In genomic region chr2:190261851-190262250, GRCh38 we compare ENCODE assay signal across 27 cellular contexts.
"Had no signal": no experiment of that assay in that cellular context is flagged by ENCODE, and none has a peak within 500 bp of the region (broad histone marks: within the 10 kb centered on the region; RNA-seq: fewer than 3 reads in every experiment).

No MANE protein-coding gene starts in this region.

- H3K4me1 ChIP-seq: breast epithelium, esophagus muscularis mucosa, foreskin keratinocyte, gastroesophageal sphincter had no signal

- H3K9me3 ChIP-seq: ascending aorta, breast epithelium, esophagus muscularis mucosa, gastroesophageal sphincter had no signal

- DNase-seq: activated CD4-positive, alpha-beta memory T cell treated with anti-CD3 and anti-CD28 coated beads for 36 hours; activated CD4-positive, alpha-beta T cell treated with anti-CD3 and anti-CD28 coated beads for 36 hours; activated CD4-positive, alpha-beta T cell treated with anti-CD3 and anti-CD28 coated beads, Interleukin-2, amount 10 ng/mL, durations not matched to agents 24 days and 14 days; activated CD4-positive, CD25-positive, alpha-beta regulatory T cell; activated CD4-positive, CD25-positive, alpha-beta regulatory T cell treated with anti-CD3 and anti-CD28 coated beads, Interleukin-2, amount 50 U/mL, for 72 hours; activated CD8-positive, alpha-beta memory T cell treated with anti-CD3 and anti-CD28 coated beads, Interleukin-2, amount 10 ng/mL, durations not matched to agents 7 days and 5 days; activated CD8-positive, alpha-beta memory T cell treated with anti-CD3 and anti-CD28 coated beads, Interleukin-2, amount 50 U/mL, for 4 hours; activated CD8-positive, alpha-beta T cell treated with anti-CD3 and anti-CD28 coated beads, Interleukin-2, amount 10 ng/mL, durations not matched to agents 7 days and 5 days; activated gamma-delta T cell; activated naive CD4-positive, alpha-beta T cell; activated naive CD4-positive, alpha-beta T cell treated with anti-CD3 and anti-CD28 coated beads, Interleukin-2, amount 10 ng/mL, durations not matched to agents 7 days and 5 days; activated naive CD8-positive, alpha-beta T cell treated with anti-CD3 and anti-CD28 coated beads, Interleukin-2, amount 10 ng/mL, durations not matched to agents 7 days and 5 days; activated T-cell treated with anti-CD3 and anti-CD28 coated beads, Interleukin-2, amount 50 U/mL, for 1 hour; activated T-cell treated with anti-CD3 and anti-CD28 coated beads, Interleukin-2, amount 50 U/mL, for 48 hours; dorsolateral prefrontal cortex; effector memory CD4-positive, alpha-beta T cell; endodermal cell; erythroblast; foreskin keratinocyte; T-helper 2 cell had no signal

- H3K27ac ChIP-seq: ascending aorta, breast epithelium, coronary artery, dorsolateral prefrontal cortex, esophagus muscularis mucosa, foreskin keratinocyte, gastroesophageal sphincter had no signal

- ATAC-seq: activated CD4-positive, alpha-beta T cell treated with anti-CD3 and anti-CD28 coated beads for 36 hours; activated CD8-positive, alpha-beta memory T cell treated with anti-CD3 and anti-CD28 coated beads, Interleukin-2, amount 10 ng/mL, durations not matched to agents 7 days and 5 days; activated CD8-positive, alpha-beta T cell treated with anti-CD3 and anti-CD28 coated beads, Interleukin-2, amount 10 ng/mL, durations not matched to agents 7 days and 5 days; activated naive CD4-positive, alpha-beta T cell treated with anti-CD3 and anti-CD28 coated beads, Interleukin-2, amount 50 U/mL, for 72 hours; foreskin keratinocyte; gastroesophageal sphincter had no signal

- H3K4me3 ChIP-seq: ascending aorta, breast epithelium, cardiac muscle cell, coronary artery, dorsolateral prefrontal cortex, esophagus muscularis mucosa, gastroesophageal sphincter had no signal

- H3K27me3 ChIP-seq: ascending aorta, breast epithelium, cardiac muscle cell, dorsolateral prefrontal cortex, esophagus muscularis mucosa, foreskin keratinocyte, gastroesophageal sphincter had no signal
